ENCODE assay signal across 8 cellular contexts in the genomic region with DNA sequence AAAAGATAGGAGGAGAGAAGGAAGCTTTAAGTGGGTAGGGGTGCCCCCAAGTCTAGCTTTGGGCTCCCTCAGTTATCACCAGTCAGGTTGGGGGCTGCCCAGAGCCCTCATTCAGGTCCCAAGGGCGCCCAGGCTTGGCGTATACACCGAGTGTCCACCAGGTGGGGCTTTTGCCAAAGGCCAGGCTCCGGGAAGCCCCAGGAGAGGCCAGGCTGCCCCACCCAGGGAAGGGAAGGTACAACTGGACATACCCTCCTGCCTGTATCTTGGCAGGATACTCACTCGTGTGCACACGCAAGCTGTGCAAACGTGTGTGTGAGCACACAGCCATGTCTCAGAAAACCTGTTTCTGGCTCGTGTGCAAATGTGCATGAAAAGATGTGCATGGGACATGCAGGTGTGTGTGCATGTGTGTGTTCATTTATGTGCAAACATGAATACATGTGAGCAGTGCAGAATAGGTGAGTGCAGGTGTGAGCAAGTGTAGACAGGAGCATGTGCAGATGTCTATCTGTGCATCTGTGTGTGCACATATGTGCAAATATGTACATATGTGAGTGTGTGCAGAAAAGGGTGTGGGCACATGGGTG. TPM values are rescaled to one million over a fixed set of nuclear protein-coding genes. Genes with fewer than 3 reads are reported as not detected.
DNase-seq lines count a peak whose midpoint lies in the region; ATAC-seq and TF ChIP-seq lines count a peak whose summit lies in the region.

No MANE protein-coding gene starts in this region.

- H3K9ac ChIP-seq in SU-DHL-6 (ENCODE audit: low read length) = no peak overlapping the region

- H3K27ac ChIP-seq in SU-DHL-6 (ENCODE audit: low read depth, low read length) (no peak overlapping the region), adrenal gland (no peak overlapping the region)

- no peak overlapping the region for H3K4me2 ChIP-seq in SU-DHL-6 (ENCODE audit: low read depth, low read length, poor library complexity, severe bottlenecking)

- DNase-seq in Caki2 (ENCODE audit: low read depth) (peak; percentile 18), HS-5 (ENCODE audit: low read depth) (peak; percentile 0), adrenal gland (peak; percentile 33 to 70 (median 55)), iris pigment epithelial cell (ENCODE audit: low read depth) (peak; percentile 35)
- DNase-seq in stimulated activated CD4-positive, alpha-beta T cell treated with anti-CD3 and anti-CD28 coated beads, Interleukin-4, amount 100 ng/mL, for 4 hours = peak; percentile 28 to 48

- H3K9me3 ChIP-seq in SU-DHL-6 (ENCODE audit: insufficient read depth, low read length) (no peaks in the 10 kb centered on the region), adrenal gland (replicated peaks in 1 of 3) (no peaks in the 10 kb centered on the region)

- no peaks in the 10 kb centered on the region for H3F3A ChIP-seq in SU-DHL-6 (ENCODE audit: insufficient read depth)

- H3K79me2 ChIP-seq in SU-DHL-6 (ENCODE audit: insufficient read depth, low read length) = no peaks in the 10 kb centered on the region

- H3K4me3 ChIP-seq in SU-DHL-6 (ENCODE audit: insufficient read depth, low read length, poor library complexity, severe bottlenecking) = no peak overlapping the region
- H3K4me3 ChIP-seq in adrenal gland = no peak overlapping the region

- no peaks in the 10 kb centered on the region for H3K9me2 ChIP-seq in SU-DHL-6 (replicated peaks; ENCODE audit: insufficient read depth, low read length)

- WGBS in adrenal gland, 4 donors = 3 to 10% (median 4%) methylated on average over 7 to 8 of the region's 8 CpGs

- no peaks in the 10 kb centered on the region for H3K4me1 ChIP-seq in adrenal gland (replicated peaks in 1 of 2)

- in situ Hi-C loops in Caki2 (cut with HindIII; ENCODE audit: low pct_unique_long_range_greater_than_20kb, low sequenced_read_pairs) = no loop called here

- TF ChIP-seq POLR2A in adrenal gland (IDR thresholded peaks at IDR 0.05) = no peak

- intact Hi-C loops in adrenal gland (cut with DNase I) = loop anchor here (5.0 to 10.0 kb wide), 2 partner anchors 271 to 288 kb away; no protein-coding TSS in a partner anchor

- no peaks in the 10 kb centered on the region for H3K36me3 ChIP-seq in SU-DHL-6 (ENCODE audit: low read length)
- H3K36me3 ChIP-seq in adrenal gland (replicated peaks in 1 of 2) = no peaks in the 10 kb centered on the region

- ATAC-seq in GM18502 (IDR thresholded peaks at IDR 0.05; ENCODE audit: poor library complexity, unreplicated experiment) = no peak
- ATAC-seq in GM18907 (IDR thresholded peaks at IDR 0.05; ENCODE audit: unreplicated experiment) = no peak

- H3K27me3 ChIP-seq in SU-DHL-6 (ENCODE audit: low read length) = no peaks in the 10 kb centered on the region
- H3K27me3 ChIP-seq in adrenal gland = peaks cover 7% of the 10 kb centered on the region

- H2AFZ ChIP-seq in SU-DHL-6 (ENCODE audit: low read depth, low read length, severe bottlenecking) = no peak overlapping the region

- peak; percentile 95 for TF ChIP-seq CTCF in SU-DHL-6 (IDR thresholded peaks at IDR 0.05; ENCODE audit: insufficient read depth, low read length, poor library complexity, severe bottlenecking)
- TF ChIP-seq CTCF in adrenal gland (IDR thresholded peaks at IDR 0.05) = peak; percentile 50 to 79 (median 74)

- no peaks in the 10 kb centered on the region for H4K20me1 ChIP-seq in SU-DHL-6 (ENCODE audit: low read depth, low read length)

RNA-seq across cellular contexts. Expression of a gene that starts 9.7 kb away (rescaled TPM):
- total RNA-seq in Caki2 (2014; rRNA removed; shearing (Covaris generic); ENCODE audit: low replicate concordance) = not detected in 2 replicates
- under 1 TPM in 4 of 8 donors, not detected in 4; under 0.01 to 0.17 (median 0.09) TPM for total RNA-seq in adrenal gland
- under 1 TPM; under 0.01 to 0.03 (median 0.02) TPM for polyA plus RNA-seq in adrenal gland

Comparison
In these comparisons a context has a peak if more than half of its experiments do, and no peak if none do; other contexts are left out.
1. DNase-seq: peak in every context shown above with its lines; median percentile 55 in adrenal gland; 38 in stimulated activated CD4-positive, alpha-beta T cell treated with anti-CD3 and anti-CD28 coated beads, Interleukin-4, amount 100 ng/mL, for 4 hours; 35 in iris pigment epithelial cell; 18 in Caki2; 0 in HS-5.